14 cellular contexts compared by ENCODE assay signal in genomic region chr20:14778096-14778495, GRCh38.
DNase-seq lines count a peak whose midpoint lies in the region; ATAC-seq, FAIRE-seq and TF ChIP-seq lines count a peak whose summit lies in the region.
"Had no signal": no experiment of that assay in that cellular context is flagged by ENCODE, and none has a peak within 500 bp of the region (broad histone marks: within the 10 kb centered on the region; RNA-seq: fewer than 3 reads in every experiment).

No MANE protein-coding gene starts in this region.

- FAIRE-seq in keratinocyte (lab: Jason Lieb, UNC), result peak; percentile 48
- FAIRE-seq: GM12891 had no signal

- DNase-seq in RWPE2 (ENCODE audit: low spot score) (no peak), keratinocyte (ENCODE audit: low read depth, low spot score) (no peak), prostate gland (ENCODE audit: low spot score) (peak; percentile 14), GM10248 (ENCODE audit: extremely low spot score) (no peak)
- DNase-seq in activated naive CD8-positive, alpha-beta T cell treated with anti-CD3 and anti-CD28 coated beads, Interleukin-2, amount 50 U/mL, for 24 hours, result no peak
- DNase-seq: C1 segment of cervical spinal cord; CD4-positive, alpha-beta memory T cell; DMS79; H7 had no signal

- H3K4me1 ChIP-seq in RWPE2 (ENCODE audit: insufficient read depth, poor library complexity, severe bottlenecking) (peaks cover 28% of the 10 kb centered on the region), keratinocyte (ENCODE audit: control insufficient read depth, extremely low read depth, insufficient read depth, low read length) (peaks cover 17% of the 10 kb centered on the region), prostate gland (replicated peaks) (no peaks in the 10 kb centered on the region)

- dilution Hi-C loops in keratinocyte (cut with MboI; ENCODE audit: extremely low pct_ligation_motif_present, low sequenced_read_pairs), result no loop called here

- TF ChIP-seq CTCF in C4-2B (conservative IDR thresholded peaks at IDR 0.05) (no peak; the same call in 1 of the 2 replicates), RWPE2 (IDR thresholded peaks at IDR 0.05; ENCODE audit: poor library complexity, severe bottlenecking) (no peak), keratinocyte (optimal IDR thresholded peaks at IDR 0.05 in 1 of 3, IDR thresholded peaks at IDR 0.05 in 1 of 3, conservative IDR thresholded peaks at IDR 0.05 in 1 of 3; ENCODE audit: extremely low read depth in 1 of 3, insufficient read depth in 2 of 3, low read length in 3 of 3) (no peak), prostate gland (IDR thresholded peaks at IDR 0.05) (no peak), GM10248 (IDR thresholded peaks at IDR 0.05; ENCODE audit: control extremely low read depth, extremely low read depth, low read depth, missing control alignments) (no peak)

- no peak overlapping the region for H3K27ac Mint-ChIP-seq in activated naive CD8-positive, alpha-beta T cell treated with anti-CD3 and anti-CD28 coated beads, Interleukin-2, amount 50 U/mL, for 24 hours
- H3K27ac Mint-ChIP-seq: B cell; CD4-positive, alpha-beta memory T cell; GM23338 had no signal

- H3K9me3 Mint-ChIP-seq in activated naive CD8-positive, alpha-beta T cell treated with anti-CD3 and anti-CD28 coated beads, Interleukin-2, amount 50 U/mL, for 24 hours, result peaks cover 25% of the 10 kb centered on the region
- H3K9me3 Mint-ChIP-seq: GM23338 had no signal

- H3K27ac ChIP-seq in C4-2B, result peak overlapping the region; percentile 36; the same call in 1 of the 2 replicates
- peak overlapping the region; percentile 14 for H3K27ac ChIP-seq in RWPE2 (ENCODE audit: poor library complexity, severe bottlenecking)
- H3K27ac ChIP-seq in keratinocyte (ENCODE audit: control insufficient read depth, insufficient read depth, low read length), result no peak overlapping the region
- H3K27ac ChIP-seq in prostate gland, result no peak overlapping the region

- H3K36me3 ChIP-seq in RWPE2 (ENCODE audit: low read depth) (no peaks in the 10 kb centered on the region), keratinocyte (ENCODE audit: control insufficient read depth in 2 of 2, extremely low read depth in 1 of 2, insufficient read depth in 2 of 2, low read length in 2 of 2) (no peaks in the 10 kb centered on the region), prostate gland (no peaks in the 10 kb centered on the region)

- 32% methylated on average over 6 of the region's 6 CpGs for WGBS in prostate gland

- no peak overlapping the region for H3K4me2 ChIP-seq in keratinocyte (ENCODE audit: control insufficient read depth, extremely low read depth, insufficient read depth, low read depth, low read length)
- H3K4me2 ChIP-seq: GM23338 had no signal

- H4K20me1 ChIP-seq in keratinocyte (ENCODE audit: control insufficient read depth, extremely low read depth, insufficient read depth, low read length), result no peaks in the 10 kb centered on the region

- no peaks in the 10 kb centered on the region for H3K79me2 ChIP-seq in keratinocyte (ENCODE audit: control insufficient read depth, insufficient read depth, low read length)

- no peak overlapping the region for H3K4me3 Mint-ChIP-seq in activated naive CD8-positive, alpha-beta T cell treated with anti-CD3 and anti-CD28 coated beads, Interleukin-2, amount 50 U/mL, for 24 hours
- H3K4me3 Mint-ChIP-seq: B cell; CD4-positive, alpha-beta memory T cell; GM23338 had no signal

- H2AFZ ChIP-seq in keratinocyte (ENCODE audit: control insufficient read depth, low read length), result no peak overlapping the region
- H2AFZ ChIP-seq: GM23338 had no signal

- no peaks in the 10 kb centered on the region for H3K36me3 Mint-ChIP-seq in activated naive CD8-positive, alpha-beta T cell treated with anti-CD3 and anti-CD28 coated beads, Interleukin-2, amount 50 U/mL, for 24 hours (ENCODE audit: low read depth)
- H3K36me3 Mint-ChIP-seq: CD4-positive, alpha-beta memory T cell had no signal

- no peak for TF ChIP-seq POLR2A in prostate gland (IDR thresholded peaks at IDR 0.05)

- POLR2A ChIA-PET in GM10248 (lab: Yijun Ruan, JAX), result no interaction called here

- no peaks in the 10 kb centered on the region for H3K27me3 ChIP-seq in RWPE2 (ENCODE audit: insufficient read depth, poor library complexity, severe bottlenecking)
- H3K27me3 ChIP-seq in keratinocyte (ENCODE audit: control insufficient read depth, extremely low read depth, insufficient read depth, low read length), result no peaks in the 10 kb centered on the region
- H3K27me3 ChIP-seq in prostate gland (replicated peaks; ENCODE audit: insufficient read depth), result no peaks in the 10 kb centered on the region

- ATAC-seq in RWPE2 (ENCODE audit: low read depth) (no peak), HG03442 (IDR thresholded peaks at IDR 0.05; ENCODE audit: unreplicated experiment) (no peak)
- ATAC-seq in activated naive CD8-positive, alpha-beta T cell treated with anti-CD3 and anti-CD28 coated beads, Interleukin-2, amount 50 U/mL, for 24 hours, result no peak
- ATAC-seq: GM23338 had no signal

- CTCF ChIA-PET in GM10248 (lab: Yijun Ruan, JAX), result interaction anchor here (1.1 to 1.6 kb wide), 3 partner anchors 8 to 9 kb away, joined by 3 to 5 read pairs (median 4); no protein-coding TSS in a partner anchor

- H3K9me1 ChIP-seq in keratinocyte (ENCODE audit: control insufficient read depth, extremely low read depth, insufficient read depth, low read length), result no peaks in the 10 kb centered on the region

- H3K4me1 Mint-ChIP-seq in activated naive CD8-positive, alpha-beta T cell treated with anti-CD3 and anti-CD28 coated beads, Interleukin-2, amount 50 U/mL, for 24 hours, result no peaks in the 10 kb centered on the region
- H3K4me1 Mint-ChIP-seq: B cell; CD4-positive, alpha-beta memory T cell had no signal

- intact Hi-C loops in prostate gland (cut with DNase I), result no loop called here

- H3K9me3 ChIP-seq in RWPE2 (ENCODE audit: severe bottlenecking) (no peaks in the 10 kb centered on the region), keratinocyte (ENCODE audit: control insufficient read depth, low read depth, low read length) (no peaks in the 10 kb centered on the region), prostate gland (no peaks in the 10 kb centered on the region)

- H3K4me3 ChIP-seq in RWPE2 (ENCODE audit: severe bottlenecking) (no peak overlapping the region), keratinocyte (ENCODE audit: control insufficient read depth in 2 of 3, extremely low read depth in 1 of 3, insufficient read depth in 2 of 3, low read depth in 1 of 3, low read length in 3 of 3) (no peak overlapping the region), prostate gland (no peak overlapping the region)
- H3K4me3 ChIP-seq: GM23338 had no signal

- H3K9ac ChIP-seq in keratinocyte (ENCODE audit: control insufficient read depth, extremely low read depth, insufficient read depth, low read length), result no peak overlapping the region

- no peaks in the 10 kb centered on the region for H3K27me3 Mint-ChIP-seq in activated naive CD8-positive, alpha-beta T cell treated with anti-CD3 and anti-CD28 coated beads, Interleukin-2, amount 50 U/mL, for 24 hours
- H3K27me3 Mint-ChIP-seq: CD4-positive, alpha-beta memory T cell had no signal

Comparison
In these comparisons a context has a peak if more than half of its experiments do, and no peak if none do; other contexts are left out.
1. H3K27ac ChIP-seq: peak in C4-2B (single experiment) and RWPE2 (single experiment); none in keratinocyte (single experiment) and prostate gland (0 of 2).